ENCODE assay signal across 21 cellular contexts in genomic region chr20:59219206-59219605, GRCh38. TPM values are rescaled to one million over a fixed set of nuclear protein-coding genes. Genes with fewer than 3 reads are reported as not detected.
A peak's percentile ranks its signal among the peaks of the same experiment; 100 is the strongest.
DNase-seq lines count a peak whose midpoint lies in the region; ATAC-seq, FAIRE-seq and TF ChIP-seq lines count a peak whose summit lies in the region.
"Had no signal": no experiment of that assay in that cellular context is flagged by ENCODE, and none has a peak within 500 bp of the region (broad histone marks: within the 10 kb centered on the region; RNA-seq: fewer than 3 reads in every experiment).

No MANE protein-coding gene starts in this region.

- H3K36me3 Mint-ChIP-seq in activated T-cell treated with anti-CD3 and anti-CD28 coated beads, Interleukin-2, amount 50 U/mL, for 24 hours (ENCODE audit: low read depth): peaks cover 16% of the 10 kb centered on the region
- no peaks in the 10 kb centered on the region for H3K36me3 Mint-ChIP-seq in activated T-cell treated with anti-CD3 and anti-CD28 coated beads, Interleukin-2, amount 50 U/mL, for 72 hours (ENCODE audit: insufficient read depth in 2 of 2)
- H3K36me3 Mint-ChIP-seq in T-helper 17 cell (ENCODE audit: low read depth): peaks cover 3% of the 10 kb centered on the region
- no peaks in the 10 kb centered on the region for H3K36me3 Mint-ChIP-seq in type B pancreatic cell

- H3K27me3 Mint-ChIP-seq in activated T-cell treated with anti-CD3 and anti-CD28 coated beads, Interleukin-2, amount 50 U/mL, for 24 hours: no peaks in the 10 kb centered on the region
- H3K27me3 Mint-ChIP-seq in activated T-cell treated with anti-CD3 and anti-CD28 coated beads, Interleukin-2, amount 50 U/mL, for 72 hours (ENCODE audit: low read depth): peaks cover 6% of the 10 kb centered on the region
- no peaks in the 10 kb centered on the region for H3K27me3 Mint-ChIP-seq in T-helper 17 cell
- peaks cover 28% of the 10 kb centered on the region for H3K27me3 Mint-ChIP-seq in type B pancreatic cell

- peak overlapping the region; percentile 3 for H3K27ac Mint-ChIP-seq in activated T-cell treated with anti-CD3 and anti-CD28 coated beads, Interleukin-2, amount 50 U/mL, for 24 hours
- no peak overlapping the region for H3K27ac Mint-ChIP-seq in activated T-cell treated with anti-CD3 and anti-CD28 coated beads, Interleukin-2, amount 50 U/mL, for 72 hours
- peak overlapping the region; percentile 29 for H3K27ac Mint-ChIP-seq in T-helper 17 cell
- H3K27ac Mint-ChIP-seq in type B pancreatic cell: no peak overlapping the region
- H3K27ac Mint-ChIP-seq: B cell had no signal

- TF ChIP-seq CTCF in type B pancreatic cell (conservative IDR thresholded peaks at IDR 0.05): no peak
- no peak for TF ChIP-seq CTCF in kidney (IDR thresholded peaks at IDR 0.05; ENCODE audit: borderline replicate concordance, extremely low read depth, insufficient read depth)

- no peak overlapping the region for H3K4me3 Mint-ChIP-seq in activated T-cell treated with anti-CD3 and anti-CD28 coated beads, Interleukin-2, amount 50 U/mL, for 24 hours
- H3K4me3 Mint-ChIP-seq in activated T-cell treated with anti-CD3 and anti-CD28 coated beads, Interleukin-2, amount 50 U/mL, for 72 hours: no peak overlapping the region
- H3K4me3 Mint-ChIP-seq in T-helper 17 cell: no peak overlapping the region
- peak overlapping the region; percentile 35 for H3K4me3 Mint-ChIP-seq in type B pancreatic cell
- H3K4me3 Mint-ChIP-seq: B cell had no signal

- DNase-seq in activated T-cell treated with anti-CD3 and anti-CD28 coated beads, Interleukin-2, amount 50 U/mL, for 24 hours: no peak
- no peak for DNase-seq in activated T-cell treated with anti-CD3 and anti-CD28 coated beads, Interleukin-2, amount 50 U/mL, for 72 hours
- DNase-seq in T-helper 17 cell (no peak), left kidney (ENCODE audit: low read depth, low spot score) (peak; percentile 35), type B pancreatic cell (ENCODE audit: extremely low spot score, unreplicated experiment) (no peak), kidney (no peak), NK-92 (lab: John Stamatoyannopoulos, UW; ENCODE audit: unreplicated experiment) (no peak)
- no peak for DNase-seq in NK-92 treated with Interleukin-12 subunit alpha and Interleukin-12 subunit beta, amount 100 ng/mL, for 24 hours (lab: John Stamatoyannopoulos, UW)
- DNase-seq: 8988T, Calu3, GOT3, NCI-H1105, NCI-H2081 treated with DMSO at 0.1 percent for 48 hours, NCI-H446 treated with DMSO at 0.1 percent for 48 hours, NCI-H69, OCI-M1, SHP77 had no signal

- no peak overlapping the region for H3K27ac ChIP-seq in kidney (ENCODE audit: low read depth in 2 of 2, low read length in 2 of 2)

- peaks cover 39% of the 10 kb centered on the region for H3K4me1 Mint-ChIP-seq in activated T-cell treated with anti-CD3 and anti-CD28 coated beads, Interleukin-2, amount 50 U/mL, for 24 hours (ENCODE audit: low read depth)
- peaks cover 16% of the 10 kb centered on the region for H3K4me1 Mint-ChIP-seq in activated T-cell treated with anti-CD3 and anti-CD28 coated beads, Interleukin-2, amount 50 U/mL, for 72 hours (ENCODE audit: low read depth)
- peaks cover 17% of the 10 kb centered on the region for H3K4me1 Mint-ChIP-seq in T-helper 17 cell
- peaks cover 57% of the 10 kb centered on the region for H3K4me1 Mint-ChIP-seq in type B pancreatic cell (ENCODE audit: unreplicated experiment)

- peaks cover 2 to 4% of the 10 kb centered on the region in 2 donors for H3K4me1 ChIP-seq in kidney (ENCODE audit: control insufficient read depth in 1 of 2, insufficient read depth in 1 of 2, low read depth in 1 of 2, low read length in 2 of 2)

- H3K9me3 ChIP-seq in T-helper 17 cell (ENCODE audit: control insufficient read depth, low read length, poor library complexity, severe bottlenecking): no peaks in the 10 kb centered on the region
- H3K9me3 ChIP-seq in kidney (ENCODE audit: control insufficient read depth in 1 of 2, low read length in 2 of 2): no peaks in the 10 kb centered on the region

- no peak overlapping the region for H3K4me3 ChIP-seq in kidney (ENCODE audit: low read length in 2 of 2)
- H3K4me3 ChIP-seq: GM12878 had no signal

- no peaks in the 10 kb centered on the region for H3K9me3 Mint-ChIP-seq in activated T-cell treated with anti-CD3 and anti-CD28 coated beads, Interleukin-2, amount 50 U/mL, for 24 hours
- no peaks in the 10 kb centered on the region for H3K9me3 Mint-ChIP-seq in activated T-cell treated with anti-CD3 and anti-CD28 coated beads, Interleukin-2, amount 50 U/mL, for 72 hours
- H3K9me3 Mint-ChIP-seq in type B pancreatic cell: no peaks in the 10 kb centered on the region

- ATAC-seq in activated T-cell treated with anti-CD3 and anti-CD28 coated beads, Interleukin-2, amount 50 U/mL, for 72 hours (replicated peaks in 1 of 2): no peak
- ATAC-seq in T-helper 17 cell: no peak
- ATAC-seq: GM12878 had no signal

- no peak overlapping the region for H3K9ac ChIP-seq in kidney (ENCODE audit: low read length in 2 of 2)

- intact Hi-C loops in kidney (cut with DNase I): no loop called here

- H3K36me3 ChIP-seq in kidney (ENCODE audit: control insufficient read depth in 1 of 2, insufficient read depth in 2 of 2, low read length in 2 of 2): no peaks in the 10 kb centered on the region

- no peak for FAIRE-seq in kidney (lab: Jason Lieb, UNC)
- FAIRE-seq: GM12878, GM19239 had no signal

RNA-seq across cellular contexts. Expression of gene ZNF831, which starts 55.6 kb away (rescaled TPM):
- 1 to 10 TPM; 8.2 to 9.0 TPM for total RNA-seq in activated T-cell treated with anti-CD3 and anti-CD28 coated beads, Interleukin-2, amount 50 U/mL, for 72 hours
- total RNA-seq in T-helper 17 cell (10 to 100 TPM; 37.8 to 42.0 TPM), type B pancreatic cell (ENCODE audit: low replicate concordance) (not detected in 2 replicates), kidney (1.9 TPM)
- polyA plus RNA-seq in kidney (ENCODE audit: insufficient read depth, low read depth, low replicate concordance): 0.04 TPM
- total RNA-seq: Calu3, RPMI7951 had no signal

Comparison
In these comparisons a context has a peak if more than half of its experiments do, and no peak if none do; other contexts are left out.
1. H3K27ac Mint-ChIP-seq: peak in activated T-cell treated with anti-CD3 and anti-CD28 coated beads, Interleukin-2, amount 50 U/mL, for 24 hours (single experiment) and T-helper 17 cell (single experiment); none in activated T-cell treated with anti-CD3 and anti-CD28 coated beads, Interleukin-2, amount 50 U/mL, for 72 hours (single experiment) and type B pancreatic cell (single experiment).